8 cellular contexts compared by ENCODE assay signal in the genomic region with DNA sequence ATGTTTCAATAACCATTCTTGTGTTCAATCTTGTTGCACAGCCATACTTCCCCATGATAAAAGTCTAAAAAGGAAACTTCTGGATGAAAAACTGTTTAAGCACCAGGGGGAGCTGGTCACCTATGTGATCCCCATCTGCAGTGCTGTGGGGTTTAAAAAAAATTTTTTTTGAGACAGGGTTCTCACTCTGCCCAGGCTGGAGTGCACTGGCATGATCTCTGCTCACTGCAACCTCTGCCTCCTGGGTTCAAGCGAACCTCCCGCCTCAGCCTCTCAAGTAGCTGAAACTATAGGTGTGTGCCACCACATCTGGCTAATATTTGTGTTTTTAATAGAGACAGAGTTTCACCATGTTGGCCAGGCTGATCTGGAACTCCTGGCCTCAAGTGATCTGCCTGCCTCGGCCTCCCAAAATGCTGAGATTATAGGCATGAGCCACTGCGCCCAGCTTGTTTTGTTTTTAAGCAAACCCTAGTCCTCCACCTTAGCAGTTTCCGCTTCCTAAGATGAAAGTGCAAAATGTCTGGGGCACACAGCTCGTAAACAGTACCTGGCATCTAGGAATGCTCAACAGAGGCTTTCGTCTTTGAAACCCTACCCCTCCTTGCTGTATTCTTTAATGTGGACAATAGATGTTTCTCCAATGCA. TPM values are rescaled to one million over a fixed set of nuclear protein-coding genes. Genes with fewer than 3 reads are reported as not detected.
DNase-seq lines count a peak whose midpoint lies in the region; ATAC-seq and TF ChIP-seq lines count a peak whose summit lies in the region.

No MANE protein-coding gene starts in this region.

- TF ChIP-seq POLR2A in ovary (IDR thresholded peaks at IDR 0.05) = no peak

- no TSS peak for BruUV-seq in A673 (replicated peaks; lab: Mats Ljungman, UMichigan)

- H3K4me3 ChIP-seq in A673 (ENCODE audit: low read depth, low read length, poor library complexity, severe bottlenecking) = no peak overlapping the region
- H3K4me3 ChIP-seq in GM12865 (ENCODE audit: low read depth, low read length) = no peak overlapping the region
- H3K4me3 ChIP-seq in NT2/D1 (ENCODE audit: insufficient read length, low read depth) = no peak overlapping the region
- no peak overlapping the region for H3K4me3 ChIP-seq in ovary

- TF ChIP-seq CTCF in A673 (conservative IDR thresholded peaks at IDR 0.05; ENCODE audit: low read depth, low read length) (peak; percentile 58), GM12865 (IDR thresholded peaks at IDR 0.05; ENCODE audit: insufficient read depth, low read depth, low read length, missing control alignments) (peak; percentile 67), ovary (IDR thresholded peaks at IDR 0.05) (peak in 1 of 3 donors; percentile 12)

- CTCF ChIA-PET in A673 (lab: Charles Lee) = interaction anchor here (1.0 kb wide), 1 partner anchor 1285 kb away, joined by 3 read pairs; no protein-coding TSS in a partner anchor

- H3K9ac ChIP-seq in NT2/D1 (ENCODE audit: insufficient read length, low read depth) = no peak overlapping the region

- 78 to 86% (median 81%) methylated on average over 7 of the region's 7 CpGs for WGBS in ovary, 3 donors

- H3K9me3 ChIP-seq in A673 (ENCODE audit: low read depth, low read length, poor library complexity, severe bottlenecking) (no peaks in the 10 kb centered on the region), NT2/D1 (ENCODE audit: insufficient read depth, low read length) (no peaks in the 10 kb centered on the region), ovary (no peaks in the 10 kb centered on the region)

- H3K4me1 ChIP-seq in A673 (ENCODE audit: insufficient read depth, low read length, poor library complexity, severe bottlenecking) (no peaks in the 10 kb centered on the region), NT2/D1 (ENCODE audit: insufficient read depth, insufficient read length) (peaks cover 2% of the 10 kb centered on the region), ovary (ENCODE audit: insufficient read depth) (no peaks in the 10 kb centered on the region)

- H3K27ac ChIP-seq in A673 (ENCODE audit: low read depth, low read length, poor library complexity, severe bottlenecking) = no peak overlapping the region
- H3K27ac ChIP-seq in ovary = no peak overlapping the region

- DNase-seq in A673 (ENCODE audit: low spot score) (peak; percentile 50), GM12865 (ENCODE audit: low read depth) (peak; percentile 78), NT2/D1 (ENCODE audit: low read depth, low spot score) (peak; percentile 20), iris pigment epithelial cell (ENCODE audit: low read depth) (peak; percentile 45), ovary (no peak)
- DNase-seq in activated naive CD8-positive, alpha-beta T cell treated with anti-CD3 and anti-CD28 coated beads for 36 hours = peak; percentile 22
- DNase-seq in stimulated activated naive CD8-positive, alpha-beta T cell treated with anti-CD3 and anti-CD28 coated beads, Interleukin-15, amount 100 ng/mL, for 72 hours = peak; percentile 36 to 45

- H3K36me3 Mint-ChIP-seq in activated naive CD8-positive, alpha-beta T cell treated with anti-CD3 and anti-CD28 coated beads for 36 hours = peaks cover 2% of the 10 kb centered on the region

- peaks cover 11% of the 10 kb centered on the region for H3K4me1 Mint-ChIP-seq in activated naive CD8-positive, alpha-beta T cell treated with anti-CD3 and anti-CD28 coated beads for 36 hours
- peaks cover 13% of the 10 kb centered on the region for H3K4me1 Mint-ChIP-seq in stimulated activated naive CD8-positive, alpha-beta T cell treated with anti-CD3 and anti-CD28 coated beads, Interleukin-15, amount 100 ng/mL, for 72 hours

- TF ChIP-seq EP300 in ovary (IDR thresholded peaks at IDR 0.05) = no peak

- H3K9me3 Mint-ChIP-seq in activated naive CD8-positive, alpha-beta T cell treated with anti-CD3 and anti-CD28 coated beads for 36 hours = no peaks in the 10 kb centered on the region
- H3K9me3 Mint-ChIP-seq in stimulated activated naive CD8-positive, alpha-beta T cell treated with anti-CD3 and anti-CD28 coated beads, Interleukin-15, amount 100 ng/mL, for 72 hours = no peaks in the 10 kb centered on the region

- H3K4me3 Mint-ChIP-seq in activated naive CD8-positive, alpha-beta T cell treated with anti-CD3 and anti-CD28 coated beads for 36 hours = no peak overlapping the region
- no peak overlapping the region for H3K4me3 Mint-ChIP-seq in stimulated activated naive CD8-positive, alpha-beta T cell treated with anti-CD3 and anti-CD28 coated beads, Interleukin-15, amount 100 ng/mL, for 72 hours

- peak; percentile 70 for ATAC-seq in HG03103 (IDR thresholded peaks at IDR 0.05; ENCODE audit: low read depth, unreplicated experiment)
- peak; percentile 80 for ATAC-seq in stimulated activated naive CD8-positive, alpha-beta T cell treated with anti-CD3 and anti-CD28 coated beads, Interleukin-15, amount 100 ng/mL, for 72 hours

- POLR2A ChIA-PET in A673 (lab: Charles Lee; ENCODE audit: low non-redundant PET) = no interaction called here

- H3K27me3 ChIP-seq in A673 (replicated peaks; ENCODE audit: insufficient read depth, low read depth, low read length, poor library complexity) = no peaks in the 10 kb centered on the region
- no peaks in the 10 kb centered on the region for H3K27me3 ChIP-seq in NT2/D1 (ENCODE audit: insufficient read depth, insufficient read length)
- no peaks in the 10 kb centered on the region for H3K27me3 ChIP-seq in ovary

- no peaks in the 10 kb centered on the region for H3K27me3 Mint-ChIP-seq in activated naive CD8-positive, alpha-beta T cell treated with anti-CD3 and anti-CD28 coated beads for 36 hours
- no peaks in the 10 kb centered on the region for H3K27me3 Mint-ChIP-seq in stimulated activated naive CD8-positive, alpha-beta T cell treated with anti-CD3 and anti-CD28 coated beads, Interleukin-15, amount 100 ng/mL, for 72 hours

- intact Hi-C loops in A673 (cut with micrococcal nuclease; ENCODE audit: unreplicated experiment) (loop anchor here (2.0 kb wide), 1 partner anchor 1217 kb away; no protein-coding TSS in a partner anchor), ovary (cut with DNase I) (loop anchor here in 2 of 4 donors (5.0 to 10.0 kb wide), 2 partner anchors 1214 to 1217 kb away; no protein-coding TSS in a partner anchor)

- no peak overlapping the region for H3K27ac Mint-ChIP-seq in activated naive CD8-positive, alpha-beta T cell treated with anti-CD3 and anti-CD28 coated beads for 36 hours
- no peak overlapping the region for H3K27ac Mint-ChIP-seq in stimulated activated naive CD8-positive, alpha-beta T cell treated with anti-CD3 and anti-CD28 coated beads, Interleukin-15, amount 100 ng/mL, for 72 hours

- no peaks in the 10 kb centered on the region for H3K36me3 ChIP-seq in A673 (ENCODE audit: insufficient read depth, low read length, poor library complexity, severe bottlenecking)
- no peaks in the 10 kb centered on the region for H3K36me3 ChIP-seq in NT2/D1 (ENCODE audit: insufficient read depth, insufficient read length, low read length)
- H3K36me3 ChIP-seq in ovary = no peaks in the 10 kb centered on the region

RNA-seq across cellular contexts. Expression of a gene that starts 25.4 kb away (rescaled TPM):
- total RNA-seq in A673 (2021) (82.5 and 85.2 TPM in 2 replicates), ovary (10 to 100 TPM; 33.4 to 59.6 (median 58.4) TPM)
- 100 to 1,000 TPM; 104 TPM for total RNA-seq in activated naive CD8-positive, alpha-beta T cell treated with anti-CD3 and anti-CD28 coated beads for 36 hours
- polyA plus RNA-seq in ovary = 10 to 100 TPM; 40.6 to 63.3 TPM

Comparison
In these comparisons a context has a peak if more than half of its experiments do, and no peak if none do; other contexts are left out.
1. DNase-seq: peak in A673 (single experiment), GM12865 (single experiment), NT2/D1 (single experiment), activated naive CD8-positive, alpha-beta T cell treated with anti-CD3 and anti-CD28 coated beads for 36 hours (single experiment), iris pigment epithelial cell (single experiment) and stimulated activated naive CD8-positive, alpha-beta T cell treated with anti-CD3 and anti-CD28 coated beads, Interleukin-15, amount 100 ng/mL, for 72 hours (2 of 2); none in ovary (0 of 5).